In genomic region chr9:91359083-91359482, GRCh38 we compare ENCODE assay signal across 21 cellular contexts. TPM values are rescaled to one million over a fixed set of nuclear protein-coding genes. Genes with fewer than 3 reads are reported as not detected.
A peak's percentile ranks its signal among the peaks of the same experiment; 100 is the strongest.
DNase-seq lines count a peak whose midpoint lies in the region; ATAC-seq lines count a peak whose summit lies in the region.
"Had no signal": no experiment of that assay in that cellular context is flagged by ENCODE, and none has a peak within 500 bp of the region (broad histone marks: within the 10 kb centered on the region; RNA-seq: fewer than 3 reads in every experiment).

No MANE protein-coding gene starts in this region.

- peaks cover 57% of the 10 kb centered on the region for H3K36me3 Mint-ChIP-seq in activated CD4-positive, alpha-beta T cell treated with anti-CD3 and anti-CD28 coated beads, Interleukin-2, amount 10 ng/mL, durations not matched to agents 24 days and 14 days (ENCODE audit: low read depth)
- peaks cover 12% of the 10 kb centered on the region for H3K36me3 Mint-ChIP-seq in activated naive CD8-positive, alpha-beta T cell treated with anti-CD3 and anti-CD28 coated beads for 36 hours

- no peak overlapping the region for H3K4me2 ChIP-seq in trophoblast cell (ENCODE audit: low read length)

- H2AFZ ChIP-seq in trophoblast cell (ENCODE audit: insufficient read depth, low read length, poor library complexity), result no peak overlapping the region

- H3K18ac ChIP-seq in trophoblast cell (ENCODE audit: low read length), result no peak overlapping the region

- no peak overlapping the region for H4K8ac ChIP-seq in trophoblast cell (ENCODE audit: low read depth, low read length)

- peaks cover 3 to 4% of the 10 kb centered on the region in 2 experiments for H3K4me1 ChIP-seq in trophoblast cell (ENCODE audit: control insufficient read depth in 1 of 2, insufficient read depth in 2 of 2, low read length in 2 of 2)

- H3K79me1 ChIP-seq in trophoblast cell (ENCODE audit: low read length), result peaks cover 6% of the 10 kb centered on the region

- H4K91ac ChIP-seq in trophoblast cell (ENCODE audit: low read depth, low read length), result no peak overlapping the region

- no peak overlapping the region for H3K23ac ChIP-seq in trophoblast cell (ENCODE audit: low read length)

- peaks cover 6% of the 10 kb centered on the region for H3K9me3 Mint-ChIP-seq in activated CD4-positive, alpha-beta T cell treated with anti-CD3 and anti-CD28 coated beads, Interleukin-2, amount 10 ng/mL, durations not matched to agents 24 days and 14 days
- no peaks in the 10 kb centered on the region for H3K9me3 Mint-ChIP-seq in activated naive CD8-positive, alpha-beta T cell treated with anti-CD3 and anti-CD28 coated beads for 36 hours

- peak overlapping the region; percentile 93 for H3K4me3 Mint-ChIP-seq in activated CD4-positive, alpha-beta T cell treated with anti-CD3 and anti-CD28 coated beads, Interleukin-2, amount 10 ng/mL, durations not matched to agents 24 days and 14 days
- peak overlapping the region; percentile 93 for H3K4me3 Mint-ChIP-seq in activated naive CD8-positive, alpha-beta T cell treated with anti-CD3 and anti-CD28 coated beads for 36 hours

- no CpG with 5 or more reads among the region's 2 CpGs for WGBS in trophoblast cell (ENCODE audit: extremely low coverage, insufficient coverage, insufficient read length)

- no peaks in the 10 kb centered on the region for H3K9me3 ChIP-seq in trophoblast cell (ENCODE audit: insufficient read depth, low read depth, low read length)
- H3K9me3 ChIP-seq: gastrocnemius medialis, neutrophil, tibial artery had no signal

- H2BK12ac ChIP-seq in trophoblast cell (ENCODE audit: low read length), result no peak overlapping the region

- no peak overlapping the region for H2AK5ac ChIP-seq in trophoblast cell (ENCODE audit: low read length)

- H4K12ac ChIP-seq in trophoblast cell (ENCODE audit: low read depth, low read length), result no peak overlapping the region

- no peaks in the 10 kb centered on the region for H3K27me3 ChIP-seq in trophoblast cell (ENCODE audit: insufficient read depth, low read length)
- H3K27me3 ChIP-seq: gastrocnemius medialis, neutrophil, tibial artery had no signal

- peaks cover 0 to 2% of the 10 kb centered on the region in 2 experiments for H3K36me3 ChIP-seq in trophoblast cell (ENCODE audit: control insufficient read depth in 1 of 2, insufficient read depth in 2 of 2, low read length in 2 of 2)

- peak; percentile 53 for ATAC-seq in HG02610 (IDR thresholded peaks at IDR 0.05; ENCODE audit: unreplicated experiment)
- ATAC-seq: gastrocnemius medialis, sciatic nerve had no signal

- H3K27ac Mint-ChIP-seq in activated CD4-positive, alpha-beta T cell treated with anti-CD3 and anti-CD28 coated beads, Interleukin-2, amount 10 ng/mL, durations not matched to agents 24 days and 14 days, result peak overlapping the region; percentile 99
- peak overlapping the region; percentile 61 for H3K27ac Mint-ChIP-seq in activated naive CD8-positive, alpha-beta T cell treated with anti-CD3 and anti-CD28 coated beads for 36 hours

- H3K27me3 Mint-ChIP-seq in activated CD4-positive, alpha-beta T cell treated with anti-CD3 and anti-CD28 coated beads, Interleukin-2, amount 10 ng/mL, durations not matched to agents 24 days and 14 days, result no peaks in the 10 kb centered on the region
- H3K27me3 Mint-ChIP-seq in activated naive CD8-positive, alpha-beta T cell treated with anti-CD3 and anti-CD28 coated beads for 36 hours, result no peaks in the 10 kb centered on the region
- H3K27me3 Mint-ChIP-seq: CD4-positive, alpha-beta memory T cell had no signal

- peaks cover 4% of the 10 kb centered on the region for H3K79me2 ChIP-seq in trophoblast cell (ENCODE audit: control insufficient read depth, insufficient read depth, low read length, poor library complexity)

- no peak overlapping the region for H3K4me3 ChIP-seq in trophoblast cell (ENCODE audit: low read depth, low read length)
- H3K4me3 ChIP-seq: SK-N-MC, tibial artery had no signal

- H3K27ac ChIP-seq in trophoblast cell (ENCODE audit: low read depth, low read length), result no peak overlapping the region
- H3K27ac ChIP-seq: neutrophil, SK-N-MC, tibial artery had no signal

- intact Hi-C loops in activated CD4-positive, alpha-beta T cell treated with anti-CD3 and anti-CD28 coated beads, Interleukin-2, amount 10 ng/mL, durations not matched to agents 24 days and 14 days (cut with micrococcal nuclease), result loop anchor here (1.0 to 2.0 kb wide), 7 partner anchors 10 to 208 kb away; no protein-coding TSS in a partner anchor

- no peak overlapping the region for H2BK120ac ChIP-seq in trophoblast cell (ENCODE audit: insufficient read depth, low read length, poor library complexity)

- no peak for DNase-seq in activated CD4-positive, alpha-beta T cell treated with anti-CD3 and anti-CD28 coated beads, Interleukin-2, amount 10 ng/mL, durations not matched to agents 24 days and 14 days
- DNase-seq in activated CD4-positive, alpha-beta T cell treated with anti-CD3 and anti-CD28 coated beads for 4 hours, result no peak
- no peak for DNase-seq in activated naive CD8-positive, alpha-beta T cell treated with anti-CD3 and anti-CD28 coated beads for 36 hours
- no peak for DNase-seq in trophoblast cell
- no peak for DNase-seq in SHP77 (lab: John Stamatoyannopoulos, UW)
- no peak for DNase-seq in KG1 (lab: John Stamatoyannopoulos, UW)
- no peak for DNase-seq in stimulated activated CD4-positive, alpha-beta T cell treated with anti-CD3 and anti-CD28 coated beads, Interleukin-4, amount 100 ng/mL, for 24 hours
- DNase-seq: activated CD8-positive, alpha-beta memory T cell treated with anti-CD3 and anti-CD28 coated beads, Interleukin-2, amount 50 U/mL, for 48 hours; anterior cingulate cortex; EL; gastrocnemius medialis; mesendoderm; NCI-H187 treated with DMSO at 0.1 percent for 48 hours; NCI-H510A; stimulated activated CD8-positive, alpha-beta memory T cell treated with anti-CD3 and anti-CD28 coated beads, Interleukin-4, amount 100 ng/mL, for 48 hours; tibial artery had no signal

- H3K9ac ChIP-seq in trophoblast cell (ENCODE audit: low read length), result no peak overlapping the region

- H3K14ac ChIP-seq in trophoblast cell (ENCODE audit: low read length), result no peak overlapping the region

- H3K4me1 Mint-ChIP-seq in activated CD4-positive, alpha-beta T cell treated with anti-CD3 and anti-CD28 coated beads, Interleukin-2, amount 10 ng/mL, durations not matched to agents 24 days and 14 days, result peaks cover 63% of the 10 kb centered on the region
- peaks cover 43% of the 10 kb centered on the region for H3K4me1 Mint-ChIP-seq in activated naive CD8-positive, alpha-beta T cell treated with anti-CD3 and anti-CD28 coated beads for 36 hours

- no peak overlapping the region for H2BK5ac ChIP-seq in trophoblast cell (ENCODE audit: low read depth, low read length, poor library complexity)

- H3K4ac ChIP-seq in trophoblast cell (ENCODE audit: low read depth, low read length), result peak overlapping the region; percentile 77

RNA-seq across cellular contexts. Expression of gene AUH, which starts 2.6 kb away (rescaled TPM):
- total RNA-seq in activated CD4-positive, alpha-beta T cell treated with anti-CD3 and anti-CD28 coated beads, Interleukin-2, amount 10 ng/mL, durations not matched to agents 24 days and 14 days, result 49.2 and 49.5 TPM in 2 replicates
- 10 to 100 TPM; 12.4 to 13.2 TPM for total RNA-seq in activated naive CD8-positive, alpha-beta T cell treated with anti-CD3 and anti-CD28 coated beads for 36 hours
- 12.1 and 12.3 TPM in 2 replicates for polyA plus RNA-seq in trophoblast cell (2013)
